In the genomic region with DNA sequence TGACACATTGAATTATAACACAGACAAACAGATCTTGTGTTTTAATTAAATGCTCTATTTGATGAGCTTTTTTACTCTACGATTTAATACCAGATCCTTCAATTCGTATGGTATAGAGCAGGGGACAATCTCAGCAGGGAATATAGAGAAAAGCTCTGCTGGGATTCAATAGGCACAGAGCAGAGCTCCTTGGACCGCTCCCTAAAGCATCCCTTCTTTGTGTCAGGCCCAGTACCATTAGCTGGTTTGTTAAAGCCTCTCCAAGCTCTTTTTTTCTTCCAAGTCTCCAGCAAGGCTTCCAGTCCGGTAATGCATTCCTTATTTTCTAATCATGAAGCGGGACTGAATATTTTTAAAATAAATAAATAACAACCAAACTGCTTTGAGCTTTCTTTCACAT, we compare ENCODE assay signal across 23 cellular contexts.
"Had no signal": no experiment of that assay in that cellular context is flagged by ENCODE, and none has a peak within 500 bp of the region (broad histone marks: within the 10 kb centered on the region; RNA-seq: fewer than 3 reads in every experiment).

No MANE protein-coding gene starts in this region.

- H3K4me2 ChIP-seq: KMS-11, SK-N-SH had no signal

- H3K27ac ChIP-seq: HL-60, KMS-11, RWPE1 had no signal

- H3K27me3 Mint-ChIP-seq: IgD-negative memory B cell had no signal

- H3K27ac Mint-ChIP-seq: IgD-negative memory B cell had no signal

- H3K4me3 ChIP-seq: K562 had no signal

- ATAC-seq: K562, Panc1, PC-3 had no signal

- H3K36me3 Mint-ChIP-seq: IgD-negative memory B cell had no signal

- DNase-seq: Kasumi-1, NCI-H1092 treated with DMSO at 0.1 percent for 48 hours, NCI-H1436, NCI-H1694 treated with DMSO at 0.1 percent for 48 hours, NCI-H1930, NCI-H2081, NCI-H2171, NCI-H226, NCI-H446, NCI-H510A, NCI-H524 treated with DMSO at 0.1 percent for 48 hours, NCI-H69, NCI-H774, PC-3, SHP77, SK-N-SH, SW 1271 had no signal

- H3K9ac ChIP-seq: KMS-11, SK-N-SH had no signal

- H3K4me1 Mint-ChIP-seq: IgD-negative memory B cell had no signal

- H3K9me3 ChIP-seq: SK-N-SH had no signal

- H3K4me3 Mint-ChIP-seq: IgD-negative memory B cell had no signal
